Comparison of ENCODE assay signal across 27 cellular contexts in the genomic region with DNA sequence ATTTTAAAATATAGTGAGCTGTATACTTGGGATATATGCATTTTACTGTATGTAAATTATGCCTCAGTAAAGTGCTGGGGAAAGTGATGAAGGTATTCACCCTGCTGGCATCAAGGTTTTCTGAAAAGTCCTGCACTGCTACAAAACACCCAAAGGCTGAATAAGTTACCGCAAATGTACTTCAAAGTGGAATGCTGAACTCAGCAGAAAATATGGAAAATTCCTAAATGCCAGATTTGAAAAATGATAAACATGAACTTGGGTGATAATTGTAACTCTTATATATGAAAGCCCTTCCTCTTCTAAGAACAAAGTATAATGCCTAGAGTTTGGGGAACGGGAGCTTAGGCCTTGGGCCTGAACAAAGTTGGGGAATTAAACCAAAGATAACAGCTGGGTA.
"Had no signal": no experiment of that assay in that cellular context is flagged by ENCODE, and none has a peak within 500 bp of the region (broad histone marks: within the 10 kb centered on the region; RNA-seq: fewer than 3 reads in every experiment).

No MANE protein-coding gene starts in this region.

- H3K4me2 ChIP-seq: neural progenitor cell had no signal

- H3K9me3 ChIP-seq: neutrophil, ovary, thoracic aorta, uterus had no signal

- H3K27ac ChIP-seq: left ventricle myocardium inferior, neural progenitor cell, neutrophil, ovary, right atrium auricular region, spleen, suprapubic skin, thoracic aorta, tibial artery, uterus had no signal

- H3K4me3 Mint-ChIP-seq: mesothelial cell of epicardium; naive B cell; natural killer cell; nephron progenitor cell; neural progenitor cell; stimulated activated effector memory CD8-positive, alpha-beta T cell treated with anti-CD3 and anti-CD28 coated beads, Interleukin-12 subunit alpha, Interleukin-12 subunit beta, amount 100 ng/mL, for 72 hours; stimulated activated naive CD8-positive, alpha-beta T cell treated with anti-CD3 and anti-CD28 coated beads, Interleukin-15, Interleukin-2, amounts not matched to agents 100 ng/mL and 50 ng/mL, for 24 hours; type B pancreatic cell had no signal

- H3K9ac ChIP-seq: neural progenitor cell had no signal

- H3K27me3 ChIP-seq: neural progenitor cell, neutrophil, ovary, right atrium auricular region, spleen, suprapubic skin, tibial artery, uterus had no signal

- H3K4me1 Mint-ChIP-seq: mesothelial cell of epicardium; natural killer cell; neural progenitor cell; stimulated activated effector memory CD8-positive, alpha-beta T cell treated with anti-CD3 and anti-CD28 coated beads, Interleukin-12 subunit alpha, Interleukin-12 subunit beta, amount 100 ng/mL, for 72 hours had no signal

- H3K27ac Mint-ChIP-seq: mesothelial cell of epicardium; natural killer cell; nephron progenitor cell; neural progenitor cell; progenitor cell of endocrine pancreas; stimulated activated effector memory CD8-positive, alpha-beta T cell treated with anti-CD3 and anti-CD28 coated beads, Interleukin-12 subunit alpha, Interleukin-12 subunit beta, amount 100 ng/mL, for 72 hours; stimulated activated naive CD8-positive, alpha-beta T cell treated with anti-CD3 and anti-CD28 coated beads, Interleukin-15, Interleukin-2, amounts not matched to agents 100 ng/mL and 50 ng/mL, for 24 hours; type B pancreatic cell had no signal

- H3K27me3 Mint-ChIP-seq: naive B cell; progenitor cell of endocrine pancreas; stimulated activated naive CD8-positive, alpha-beta T cell treated with anti-CD3 and anti-CD28 coated beads, Interleukin-15, Interleukin-2, amounts not matched to agents 100 ng/mL and 50 ng/mL, for 24 hours; type B pancreatic cell had no signal

- DNase-seq: hypothalamus; islet precursor cell; left ventricle myocardium inferior; mesendoderm; naive B cell; natural killer cell; nephron progenitor cell; occipital lobe; ovary; spleen; stimulated activated CD4-positive, alpha-beta T cell treated with anti-CD3 and anti-CD28 coated beads, Interleukin-4, amount 100 ng/mL, for 24 hours; stimulated activated naive CD4-positive, alpha-beta T cell; tibial artery; uterus had no signal

- H3K4me3 ChIP-seq: left ventricle myocardium inferior, lung, neural progenitor cell, ovary, right atrium auricular region, spleen, suprapubic skin, thoracic aorta, tibial artery, uterus had no signal

- H2AFZ ChIP-seq: neural progenitor cell had no signal

- ATAC-seq: natural killer cell; sciatic nerve; stimulated activated effector memory CD8-positive, alpha-beta T cell treated with anti-CD3 and anti-CD28 coated beads, Interleukin-12 subunit alpha, Interleukin-12 subunit beta, amount 100 ng/mL, for 72 hours had no signal

- H3K4me1 ChIP-seq: left ventricle myocardium inferior, neural progenitor cell, right atrium auricular region, spleen, suprapubic skin, tibial artery, uterus had no signal

- FAIRE-seq: small intestine had no signal

- H3K36me3 ChIP-seq: ovary, uterus had no signal
